ENCODE assay signal across 1 cellular context in genomic region chr12:45913631-45914030, GRCh38.
TF ChIP-seq lines count a peak whose summit lies in the region.

No MANE protein-coding gene starts in this region.

TF ChIP-seq in SK-N-SH, 30 proteins besides CTCF, POLR2A, EP300 and RAD21 (continued from another document):
- TF ChIP-seq REST (IDR thresholded peaks at IDR 0.05; ENCODE audit: low read depth, low read length), result no peak
- TF ChIP-seq PBX3 (IDR thresholded peaks at IDR 0.05), result no peak
- no peak for TF ChIP-seq NFIC (IDR thresholded peaks at IDR 0.05; ENCODE audit: borderline replicate concordance)
- TF ChIP-seq USF2 (IDR thresholded peaks at IDR 0.05; ENCODE audit: borderline replicate concordance, low read depth, low read length), result no peak
- no peak for TF ChIP-seq RCOR1 (IDR thresholded peaks at IDR 0.05; ENCODE audit: low read length)
- TF ChIP-seq GABPA (IDR thresholded peaks at IDR 0.05; ENCODE audit: low read depth), result no peak
